21 cellular contexts compared by ENCODE assay signal in genomic region chr11:126997641-126998040, GRCh38. TPM values are rescaled to one million over a fixed set of nuclear protein-coding genes. Genes with fewer than 3 reads are reported as not detected.
A peak's percentile ranks its signal among the peaks of the same experiment; 100 is the strongest.
DNase-seq lines count a peak whose midpoint lies in the region; ATAC-seq, FAIRE-seq and TF ChIP-seq lines count a peak whose summit lies in the region.
"Had no signal": no experiment of that assay in that cellular context is flagged by ENCODE, and none has a peak within 500 bp of the region (broad histone marks: within the 10 kb centered on the region; RNA-seq: fewer than 3 reads in every experiment).

No MANE protein-coding gene starts in this region.

- H3K4me2 ChIP-seq in SK-N-SH (peak overlapping the region; percentile 81; the same call in 1 of the 2 replicates), skeletal muscle satellite cell (ENCODE audit: low read length) (peak overlapping the region; percentile 90), HepG2 (ENCODE audit: low read depth, low read length) (no peak overlapping the region)
- H3K4me2 ChIP-seq: GM23338 had no signal

- POLR2A ChIA-PET in SK-N-SH (lab: Yijun Ruan, JAX) (no interaction called here), HepG2 (lab: Yijun Ruan, JAX) (no interaction called here)

- H3K27me3 Mint-ChIP-seq in nephron (ENCODE audit: low read depth): peaks cover 20% of the 10 kb centered on the region

- H3K36me3 ChIP-seq in SK-N-SH (replicated peaks in 1 of 2; ENCODE audit: control insufficient read depth in 1 of 2, insufficient read depth in 2 of 2, low read length in 1 of 2): no peaks in the 10 kb centered on the region
- no peaks in the 10 kb centered on the region for H3K36me3 ChIP-seq in skeletal muscle satellite cell (ENCODE audit: insufficient read depth, low read length)
- H3K36me3 ChIP-seq in HepG2 (replicated peaks in 1 of 2; ENCODE audit: control insufficient read depth in 1 of 2, insufficient read depth in 2 of 2, low read length in 2 of 2): no peaks in the 10 kb centered on the region
- H3K36me3 ChIP-seq: BE2C, HAP-1 had no signal

- H3K4me3 Mint-ChIP-seq in nephron: peak overlapping the region in 2 of 3 experiments; percentile 20 to 27
- H3K4me3 Mint-ChIP-seq: GM23338 had no signal

- peaks cover 30% of the 10 kb centered on the region for H3K4me1 Mint-ChIP-seq in nephron

- CTCF ChIA-PET in SK-N-SH (lab: Yijun Ruan, JAX): interaction anchor here (15.4 kb wide), 1 partner anchor 280 kb away, joined by 233 read pairs; no protein-coding TSS in a partner anchor
- CTCF ChIA-PET in HepG2 (lab: Yijun Ruan, JAX; ENCODE audit: low intra/inter-chr PET ratio, low total read pairs): no interaction called here

- H3K27ac ChIP-seq in SK-N-SH (ENCODE audit: low read depth in 2 of 2, low read length in 1 of 2) (no peak overlapping the region), HepG2 (ENCODE audit: extremely low read length, insufficient read depth, low read length) (no peak overlapping the region)
- H3K27ac ChIP-seq: RWPE1, SK-N-MC had no signal

- TF ChIP-seq CTCF in SK-N-SH (IDR thresholded peaks at IDR 0.05) (no peak), nephron (IDR thresholded peaks at IDR 0.05; ENCODE audit: unreplicated experiment in 3 of 3) (no peak), HepG2 (CRISPR knock-in tag; IDR thresholded peaks at IDR 0.05) (no peak)

- in situ Hi-C loops in HepG2 (cut with HindIII; ENCODE audit: extremely low pct_ligation_motif_present, low pct_unique_long_range_greater_than_20kb): no loop called here

- peak overlapping the region in 1 of 3 experiments; percentile 4 for H3K27ac Mint-ChIP-seq in nephron
- H3K27ac Mint-ChIP-seq: GM23338 had no signal

- 80% methylated on average over 2 of the region's 4 CpGs for WGBS in SK-N-SH (ENCODE audit: low lambda C conversion rate)
- WGBS in HepG2 (ENCODE audit: low lambda C conversion rate): 0% methylated on average over 3 of the region's 4 CpGs

- peaks cover 9 to 26% of the 10 kb centered on the region in 2 experiments; a peak in 3 of 4 replicates for H3K4me1 ChIP-seq in SK-N-SH (ENCODE audit: control insufficient read depth in 1 of 2, insufficient read depth in 2 of 2, low read depth in 1 of 2, low read length in 1 of 2)
- peaks cover 55% of the 10 kb centered on the region for H3K4me1 ChIP-seq in skeletal muscle satellite cell (ENCODE audit: control insufficient read depth, insufficient read depth, low read length)
- no peaks in the 10 kb centered on the region for H3K4me1 ChIP-seq in HepG2 (ENCODE audit: insufficient read depth, low read length)
- H3K4me1 ChIP-seq: BE2C, HAP-1 had no signal

- BruUV-seq in HepG2 (replicated peaks; lab: Mats Ljungman, UMichigan): no TSS peak

- H3K4me3 ChIP-seq in SK-N-SH (ENCODE audit: low read depth in 2 of 2, low read length in 1 of 2): no peak overlapping the region; a peak in 1 of 4 replicates
- H3K4me3 ChIP-seq in skeletal muscle satellite cell (ENCODE audit: low read length): no peak overlapping the region
- H3K4me3 ChIP-seq in HepG2 (replicated peaks in 1 of 3; ENCODE audit: insufficient read depth in 1 of 3, low read depth in 2 of 3, low read length in 3 of 3): no peak overlapping the region
- H3K4me3 ChIP-seq: GM23338, HAP-1, SK-N-MC had no signal

- FAIRE-seq in HepG2 (lab: Jason Lieb, UNC): no peak

- H3F3A ChIP-seq in SK-N-SH (replicated peaks; ENCODE audit: insufficient read depth): peaks cover 23% of the 10 kb centered on the region

- H3K79me2 ChIP-seq in SK-N-SH (ENCODE audit: insufficient read depth): peaks cover 66% of the 10 kb centered on the region
- no peaks in the 10 kb centered on the region for H3K79me2 ChIP-seq in HepG2 (ENCODE audit: insufficient read depth, low read length)

- H2AFZ ChIP-seq in SK-N-SH (ENCODE audit: low read depth): no peak overlapping the region
- no peak overlapping the region for H2AFZ ChIP-seq in HepG2 (ENCODE audit: low read length)
- H2AFZ ChIP-seq: GM23338 had no signal

- H3K36me3 Mint-ChIP-seq in nephron (ENCODE audit: low read depth): no peaks in the 10 kb centered on the region

- H4K20me1 ChIP-seq in SK-N-SH (ENCODE audit: insufficient read depth) (no peaks in the 10 kb centered on the region), HepG2 (ENCODE audit: insufficient read depth, low read length) (peaks cover 2% of the 10 kb centered on the region; the same call in 1 of the 2 replicates)

- H3K9me3 ChIP-seq in SK-N-SH (no peaks in the 10 kb centered on the region), skeletal muscle satellite cell (replicated peaks; ENCODE audit: low read length) (no peaks in the 10 kb centered on the region), HepG2 (ENCODE audit: low read length) (no peaks in the 10 kb centered on the region)
- H3K9me3 ChIP-seq: BE2C, HAP-1 had no signal

- no peaks in the 10 kb centered on the region for H3K9me3 Mint-ChIP-seq in nephron
- H3K9me3 Mint-ChIP-seq: GM23338 had no signal

- TF ChIP-seq RAD21 in SK-N-SH (IDR thresholded peaks at IDR 0.05; ENCODE audit: low read length) (no peak), HepG2 (CRISPR knock-in tag; IDR thresholded peaks at IDR 0.05) (no peak)

- H3K27me3 ChIP-seq in SK-N-SH (ENCODE audit: insufficient read depth): no peaks in the 10 kb centered on the region
- no peaks in the 10 kb centered on the region for H3K27me3 ChIP-seq in skeletal muscle satellite cell (ENCODE audit: control insufficient read depth, insufficient read depth, low read length)
- H3K27me3 ChIP-seq in HepG2 (ENCODE audit: control insufficient read depth in 1 of 2, insufficient read depth in 2 of 2, low read length in 2 of 2): peaks cover 1 to 46% of the 10 kb centered on the region in 2 experiments; a peak in 3 of 5 replicates

- TF ChIP-seq EP300 in SK-N-SH (IDR thresholded peaks at IDR 0.05; ENCODE audit: borderline replicate concordance in 1 of 2, low read depth in 1 of 2, low read length in 1 of 2) (no peak), HepG2 (IDR thresholded peaks at IDR 0.05; ENCODE audit: low read depth in 2 of 2, low read length in 2 of 2) (no peak), HepG2 (CRISPR knock-in tag; IDR thresholded peaks at IDR 0.05; ENCODE audit: borderline replicate concordance) (no peak)

- no peak for ATAC-seq in SK-N-SH treated with all-trans-retinoic acid at 6 μM for 48 hours
- no peak for ATAC-seq in HepG2
- ATAC-seq in GM19463 (IDR thresholded peaks at IDR 0.05; ENCODE audit: unreplicated experiment): no peak
- ATAC-seq: GM23338 had no signal

- no peak for DNase-seq in SK-N-SH
- DNase-seq in cerebellar cortex (ENCODE audit: low spot score): peak; percentile 74
- DNase-seq in HepG2 (ENCODE audit: low spot score): no peak
- DNase-seq in AG08395 (ENCODE audit: low spot score): no peak
- DNase-seq: BE2C; Karpas-422; NCI-H187 treated with DMSO at 0.1 percent for 48 hours; NCI-H2107; NCI-H2227 treated with DMSO at 0.1 percent for 48 hours; NCI-H510A treated with DMSO at 0.1 percent for 48 hours; NCI-H774; NK-92 treated with Interleukin-12 subunit alpha and Interleukin-12 subunit beta, amount 100 ng/mL, for 24 hours; SHP77 treated with DMSO at 0.1 percent for 48 hours had no signal

- H3K9ac ChIP-seq in SK-N-SH: peak overlapping the region; percentile 14; the same call in 1 of the 2 replicates
- peak overlapping the region; percentile 56 for H3K9ac ChIP-seq in skeletal muscle satellite cell (ENCODE audit: low read depth, low read length)
- H3K9ac ChIP-seq in HepG2 (ENCODE audit: insufficient read depth, low read depth, low read length): no peak overlapping the region

- no peaks in the 10 kb centered on the region for H3K9me2 ChIP-seq in SK-N-SH

- intact Hi-C loops in HepG2 (cut with micrococcal nuclease; ENCODE audit: unreplicated experiment): no loop called here

- no peak for TF ChIP-seq POLR2A in HepG2 (IDR thresholded peaks at IDR 0.05; ENCODE audit: insufficient read depth in 1 of 2, low read depth in 2 of 2, low read length in 2 of 2)

TF ChIP-seq in SK-N-SH treated with all-trans-retinoic acid at 6 μM for 48 hours, 23 proteins besides CTCF, POLR2A, EP300 and RAD21 (continues in another document):
- no peak for TF ChIP-seq ZNF70 (CRISPR knock-in tag; IDR thresholded peaks at IDR 0.05)

TF ChIP-seq in HepG2, 621 proteins besides CTCF, POLR2A, EP300 and RAD21 (continues in another document):
- no peak for TF ChIP-seq RFXAP (CRISPR knock-in tag; IDR thresholded peaks at IDR 0.05; ENCODE audit: borderline replicate concordance)
- no peak for TF ChIP-seq BRCA1 (CRISPR knock-in tag; IDR thresholded peaks at IDR 0.05)

RNA-seq across cellular contexts. Expression of gene KIRREL3, which starts 2.9 kb away (rescaled TPM):
- polyA plus RNA-seq in SK-N-SH (2012; rRNA removed): 3.2 and 3.7 TPM in 2 replicates
- polyA plus RNA-seq in SK-N-SH (2012; cell fraction: cytosol; rRNA removed): 2.0 and 2.5 TPM in 2 replicates
- polyA plus RNA-seq in SK-N-SH (2012; cell fraction: nucleus; rRNA removed): 5.7 and 9.3 TPM in 2 replicates
- under 0.01 and 0.44 TPM in 2 replicates for total RNA-seq in skeletal muscle satellite cell (2012; rRNA removed)
- not detected in 2 replicates for total RNA-seq in HepG2 (2016; rRNA removed; fragmentation: Illumina TruSeq; extraction: Trizol)
- not detected in 2 replicates for total RNA-seq in HepG2 (2016; cell fraction: cytosol; rRNA removed; fragmentation: Illumina TruSeq; extraction: Trizol; ENCODE audit: low read depth)
- not detected in 2 replicates for total RNA-seq in HepG2 (2016; cell fraction: insoluble cytoplasmic fraction; rRNA removed; fragmentation: Illumina TruSeq; extraction: Trizol)
- total RNA-seq in HepG2 (2016; cell fraction: membrane; rRNA removed; fragmentation: Illumina TruSeq; extraction: Trizol): not detected in 2 replicates
- total RNA-seq in HepG2 (2016; cell fraction: nucleus; rRNA removed; fragmentation: Illumina TruSeq; extraction: Trizol): not detected in 2 replicates
- polyA plus RNA-seq in HepG2 (2011; rRNA removed): not detected in 2 replicates
- not detected in 2 replicates for polyA plus RNA-seq in HepG2 (2011; cell fraction: cytosol; rRNA removed)
- not detected in 2 replicates for polyA plus RNA-seq in HepG2 (2011; cell fraction: nucleus; rRNA removed)
- polyA plus RNA-seq in HepG2 (2012): 0.63 and 1.2 TPM in 2 replicates
- polyA plus RNA-seq in HepG2 (2016; cell fraction: cytosol; fragmentation: Illumina TruSeq; extraction: Trizol; ENCODE audit: low read depth): not detected in 2 replicates
- polyA plus RNA-seq in HepG2 (2016; cell fraction: insoluble cytoplasmic fraction; fragmentation: Illumina TruSeq; extraction: Trizol; ENCODE audit: low read depth): not detected in 2 replicates
- polyA plus RNA-seq in HepG2 (2016; cell fraction: membrane; fragmentation: Illumina TruSeq; extraction: Trizol; ENCODE audit: low read depth): not detected in 2 replicates
- polyA plus RNA-seq in HepG2 (2016; cell fraction: nucleus; fragmentation: Illumina TruSeq; extraction: Trizol; ENCODE audit: insufficient read depth, low read depth): not detected in 2 replicates
- polyA minus RNA-seq in HepG2 (2011; rRNA and poly(A)+ RNA removed; ENCODE audit: low replicate concordance): not detected in 2 replicates
- polyA minus RNA-seq in HepG2 (2011; cell fraction: cytosol; rRNA and poly(A)+ RNA removed): not detected in 2 replicates
- polyA minus RNA-seq in HepG2 (2011; cell fraction: nucleus; rRNA and poly(A)+ RNA removed): not detected in 2 replicates

Comparison
In these comparisons a context has a peak if more than half of its experiments do, and no peak if none do; other contexts are left out.
1. Of the 25 proteins assayed by ChIP-seq in both HepG2 and SK-N-SH: peak only in HepG2: none; only in SK-N-SH: REST; in both: none; in neither: 24.